ENCODE assay signal across 8 cellular contexts in genomic region chr15:90097475-90097874, GRCh38. TPM values are rescaled to one million over a fixed set of nuclear protein-coding genes. Genes with fewer than 3 reads are reported as not detected.
A peak's percentile ranks its signal among the peaks of the same experiment; 100 is the strongest.
DNase-seq lines count a peak whose midpoint lies in the region; ATAC-seq and TF ChIP-seq lines count a peak whose summit lies in the region.

No MANE protein-coding gene starts in this region.

- no peaks in the 10 kb centered on the region for H3K27me3 ChIP-seq in BLaER1

- H3K36me3 Mint-ChIP-seq in IgD-negative memory B cell: peaks cover 5% of the 10 kb centered on the region
- peaks cover 4 to 11% of the 10 kb centered on the region in 2 donors for H3K36me3 Mint-ChIP-seq in activated T-cell treated with anti-CD3 and anti-CD28 coated beads, Interleukin-2, amount 50 U/mL, for 72 hours (ENCODE audit: insufficient read depth in 2 of 2)
- no peaks in the 10 kb centered on the region for H3K36me3 Mint-ChIP-seq in natural killer cell

- H3K4me1 Mint-ChIP-seq in IgD-negative memory B cell: peaks cover 39 to 55% (median 54%) of the 10 kb centered on the region in 3 donors
- H3K4me1 Mint-ChIP-seq in activated T-cell treated with anti-CD3 and anti-CD28 coated beads, Interleukin-2, amount 50 U/mL, for 72 hours (ENCODE audit: low read depth): peaks cover 78% of the 10 kb centered on the region
- H3K4me1 Mint-ChIP-seq in natural killer cell: peaks cover 75 to 79% of the 10 kb centered on the region in 2 donors

- intact Hi-C loops in natural killer cell (cut with micrococcal nuclease): loop anchor here (2.0 to 5.0 kb wide), 2 partner anchors 59 to 135 kb away; partner anchors contain the start of genes CIB1 and GDPGP1

- H3K27ac Mint-ChIP-seq in IgD-negative memory B cell: peak overlapping the region; percentile 80 to 96 (median 91)
- peak overlapping the region; percentile 11 for H3K27ac Mint-ChIP-seq in activated T-cell treated with anti-CD3 and anti-CD28 coated beads, Interleukin-2, amount 50 U/mL, for 72 hours
- peak overlapping the region; percentile 94 to 100 for H3K27ac Mint-ChIP-seq in natural killer cell

- H4K20me1 ChIP-seq in BLaER1: peaks cover 88% of the 10 kb centered on the region

- peaks cover 45% of the 10 kb centered on the region for H3K36me3 ChIP-seq in BLaER1

- peaks cover 1% of the 10 kb centered on the region for H3K27me3 Mint-ChIP-seq in IgD-negative memory B cell
- H3K27me3 Mint-ChIP-seq in activated T-cell treated with anti-CD3 and anti-CD28 coated beads, Interleukin-2, amount 50 U/mL, for 72 hours (ENCODE audit: low read depth): no peaks in the 10 kb centered on the region
- H3K27me3 Mint-ChIP-seq in natural killer cell (ENCODE audit: low read depth in 2 of 2): no peaks in the 10 kb centered on the region

- H3K4me3 Mint-ChIP-seq in IgD-negative memory B cell: peak overlapping the region; percentile 19 to 91 (median 63)
- peak overlapping the region; percentile 80 to 83 for H3K4me3 Mint-ChIP-seq in activated T-cell treated with anti-CD3 and anti-CD28 coated beads, Interleukin-2, amount 50 U/mL, for 72 hours
- H3K4me3 Mint-ChIP-seq in natural killer cell: peak overlapping the region; percentile 90

- H3K9ac ChIP-seq in BLaER1: 0 out of 2 replicates have a peak overlapping the region, but pooled peaks have one; percentile 58

- H3K9me3 ChIP-seq in BLaER1: no peaks in the 10 kb centered on the region

- H3K9me3 Mint-ChIP-seq in IgD-negative memory B cell (no peaks in the 10 kb centered on the region), natural killer cell (no peaks in the 10 kb centered on the region)
- no peaks in the 10 kb centered on the region for H3K9me3 Mint-ChIP-seq in activated T-cell treated with anti-CD3 and anti-CD28 coated beads, Interleukin-2, amount 50 U/mL, for 72 hours

- 0 out of 2 replicates have a peak overlapping the region, but pooled peaks have one; percentile 14 for H3K4me3 ChIP-seq in BLaER1

- H3K4me1 ChIP-seq in BLaER1: peaks cover 68% of the 10 kb centered on the region

- peak; percentile 69 to 73 for ATAC-seq in activated T-cell treated with anti-CD3 and anti-CD28 coated beads, Interleukin-2, amount 50 U/mL, for 72 hours (replicated peaks in 1 of 2)
- ATAC-seq in natural killer cell: peak; percentile 70 to 81 (median 74)

- H3K27ac ChIP-seq in BLaER1: peak overlapping the region; percentile 55; the same call in 1 of the 2 replicates

- peak; percentile 71 for DNase-seq in GM20000 (ENCODE audit: low spot score)
- DNase-seq in activated T-cell treated with anti-CD3 and anti-CD28 coated beads, Interleukin-2, amount 50 U/mL, for 72 hours: peak; percentile 78
- DNase-seq in natural killer cell: peak; percentile 43
- DNase-seq in NCI-H1417 (lab: John Stamatoyannopoulos, UW): no peak
- no peak for DNase-seq in superior temporal gyrus (ENCODE audit: extremely low spot score)
- no peak for DNase-seq in NCI-H1930 (lab: John Stamatoyannopoulos, UW)

- H3K4me2 ChIP-seq in BLaER1: peak overlapping the region; percentile 100

- TF ChIP-seq CTCF in GM20000 (IDR thresholded peaks at IDR 0.05; ENCODE audit: extremely low read depth, missing control alignments) (no peak), natural killer cell (IDR thresholded peaks at IDR 0.05) (no peak)

RNA-seq across cellular contexts. Expression of gene IDH2, which starts 4.8 kb away (rescaled TPM):
- 106 TPM for polyA plus RNA-seq in IgD-negative memory B cell
- 100 to 1,000 TPM; 123 to 170 TPM for total RNA-seq in activated T-cell treated with anti-CD3 and anti-CD28 coated beads, Interleukin-2, amount 50 U/mL, for 72 hours
- total RNA-seq in natural killer cell: 10 to 100 TPM; 72.3 to 91.5 (median 81.0) TPM

Comparison
In these comparisons a context has a peak if more than half of its experiments do, and no peak if none do; other contexts are left out.
1. DNase-seq: peak in GM20000 (single experiment), activated T-cell treated with anti-CD3 and anti-CD28 coated beads, Interleukin-2, amount 50 U/mL, for 72 hours (2 of 2) and natural killer cell (single experiment); none in NCI-H1417 (0 of 3), superior temporal gyrus (single experiment) and NCI-H1930 (0 of 2).
2. H3K27ac Mint-ChIP-seq: peak in every context shown above with its lines; median percentile 97 in natural killer cell; 91 in IgD-negative memory B cell; 11 in activated T-cell treated with anti-CD3 and anti-CD28 coated beads, Interleukin-2, amount 50 U/mL, for 72 hours.
3. Peak in every context shown above with its lines, with median percentiles within 50 percentile points of each other: H3K4me3 Mint-ChIP-seq.